Comparison of ENCODE assay signal across 19 cellular contexts in the genomic region with DNA sequence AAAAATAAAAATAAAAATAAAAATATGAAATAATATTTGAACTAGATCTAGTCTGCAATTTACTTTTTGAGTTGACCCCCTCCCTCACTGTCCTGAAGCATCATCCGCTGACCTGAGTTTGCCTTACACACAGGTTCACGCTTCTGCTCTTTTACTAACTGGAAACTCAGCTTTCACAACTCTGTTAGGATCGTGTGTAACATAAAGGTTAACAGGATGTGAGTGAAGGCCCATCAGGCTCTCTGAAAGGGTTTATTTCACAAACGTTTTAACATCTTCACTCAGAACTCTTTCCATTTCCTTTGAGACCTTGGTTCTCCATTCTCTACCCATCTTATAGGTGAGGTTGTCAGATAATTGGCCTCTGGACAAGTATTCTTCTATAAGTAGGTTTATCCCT.
A peak's percentile ranks its signal among the peaks of the same experiment; 100 is the strongest.
DNase-seq lines count a peak whose midpoint lies in the region; ATAC-seq and TF ChIP-seq lines count a peak whose summit lies in the region.
"Had no signal": no experiment of that assay in that cellular context is flagged by ENCODE, and none has a peak within 500 bp of the region (broad histone marks: within the 10 kb centered on the region; RNA-seq: fewer than 3 reads in every experiment).

No MANE protein-coding gene starts in this region.

- no peak overlapping the region for H3K4me3 ChIP-seq in subcutaneous abdominal adipose tissue (ENCODE audit: low read depth in 1 of 5, low read length in 5 of 5)
- no peak overlapping the region for H3K4me3 ChIP-seq in adrenal gland
- H3K4me3 ChIP-seq: BLaER1 treated with 17β-estradiol and CSF1 and Interleukin-3, amounts not matched to agents 10 nM and 100 nM; HAP-1; MG63 had no signal

- TF ChIP-seq POLR2A in adrenal gland (IDR thresholded peaks at IDR 0.05) = no peak

- no peak for ATAC-seq in activated T-helper 17 cell treated with anti-CD3 and anti-CD28 coated beads, Interleukin-2, amount 50 U/mL, for 72 hours (replicated peaks)
- ATAC-seq in memory B cell (ENCODE audit: low read depth) = no peak
- ATAC-seq: Panc1 had no signal

- intact Hi-C loops in activated CD4-positive, alpha-beta T cell treated with anti-CD3 and anti-CD28 coated beads, Interleukin-2, amount 10 ng/mL, durations not matched to agents 24 days and 14 days (cut with micrococcal nuclease) = loop anchor here (5.0 kb wide), 1 partner anchor 52 kb away; no protein-coding TSS in a partner anchor
- intact Hi-C loops in adrenal gland (cut with DNase I) = no loop called here

- peaks cover 6% of the 10 kb centered on the region for H3K36me3 Mint-ChIP-seq in activated CD4-positive, alpha-beta T cell treated with anti-CD3 and anti-CD28 coated beads, Interleukin-2, amount 10 ng/mL, durations not matched to agents 24 days and 14 days (ENCODE audit: low read depth)
- H3K36me3 Mint-ChIP-seq in activated T-helper 17 cell treated with anti-CD3 and anti-CD28 coated beads, Interleukin-2, amount 50 U/mL, for 72 hours (ENCODE audit: low read depth) = no peaks in the 10 kb centered on the region
- H3K36me3 Mint-ChIP-seq in memory B cell = peaks cover 6% of the 10 kb centered on the region

- no peak overlapping the region for H3K4me3 Mint-ChIP-seq in activated CD4-positive, alpha-beta T cell treated with anti-CD3 and anti-CD28 coated beads, Interleukin-2, amount 10 ng/mL, durations not matched to agents 24 days and 14 days
- H3K4me3 Mint-ChIP-seq in activated T-helper 17 cell treated with anti-CD3 and anti-CD28 coated beads, Interleukin-2, amount 50 U/mL, for 72 hours = no peak overlapping the region
- H3K4me3 Mint-ChIP-seq in memory B cell = no peak overlapping the region

- no peak overlapping the region for H3K9ac ChIP-seq in subcutaneous abdominal adipose tissue (ENCODE audit: low read length in 5 of 5)
- H3K9ac ChIP-seq: BLaER1 treated with 17β-estradiol and CSF1 and Interleukin-3, amounts not matched to agents 10 nM and 100 nM had no signal

- H3K4me1 ChIP-seq in subcutaneous abdominal adipose tissue (ENCODE audit: control insufficient read depth in 5 of 5, insufficient read depth in 5 of 5, low read length in 5 of 5) (peaks cover 5 to 48% (median 38%) of the 10 kb centered on the region in 5 donors), adrenal gland (replicated peaks in 1 of 2) (peaks cover 11 to 29% of the 10 kb centered on the region in 2 donors)
- H3K4me1 ChIP-seq: HAP-1 had no signal

- no peaks in the 10 kb centered on the region for H3K9me3 Mint-ChIP-seq in activated CD4-positive, alpha-beta T cell treated with anti-CD3 and anti-CD28 coated beads, Interleukin-2, amount 10 ng/mL, durations not matched to agents 24 days and 14 days
- no peaks in the 10 kb centered on the region for H3K9me3 Mint-ChIP-seq in activated T-helper 17 cell treated with anti-CD3 and anti-CD28 coated beads, Interleukin-2, amount 50 U/mL, for 72 hours
- H3K9me3 Mint-ChIP-seq in memory B cell = no peaks in the 10 kb centered on the region

- H3K27me3 ChIP-seq in subcutaneous abdominal adipose tissue (ENCODE audit: control insufficient read depth in 5 of 5, insufficient read depth in 4 of 5, low read length in 5 of 5) (no peaks in the 10 kb centered on the region), adrenal gland (no peaks in the 10 kb centered on the region)
- H3K27me3 ChIP-seq: BLaER1 treated with 17β-estradiol and CSF1 and Interleukin-3, amounts not matched to agents 10 nM and 100 nM; MG63 had no signal

- peaks cover 0 to 7% (median 4%) of the 10 kb centered on the region in 5 donors for H3K36me3 ChIP-seq in subcutaneous abdominal adipose tissue (ENCODE audit: control insufficient read depth in 5 of 5, insufficient read depth in 5 of 5, low read length in 5 of 5)
- no peaks in the 10 kb centered on the region for H3K36me3 ChIP-seq in adrenal gland (replicated peaks in 1 of 2)
- H3K36me3 ChIP-seq: HAP-1, MG63 had no signal

- WGBS in adrenal gland, 4 donors = 72 to 75% (median 73%) methylated on average over 4 of the region's 4 CpGs

- H3K9me3 ChIP-seq in subcutaneous abdominal adipose tissue (ENCODE audit: control insufficient read depth in 5 of 5, low read length in 5 of 5) (no peaks in the 10 kb centered on the region), adrenal gland (replicated peaks in 1 of 3) (no peaks in the 10 kb centered on the region)
- H3K9me3 ChIP-seq: HAP-1, MG63 had no signal

- TF ChIP-seq CTCF in adrenal gland (IDR thresholded peaks at IDR 0.05) = no peak

- no peaks in the 10 kb centered on the region for H3K27me3 Mint-ChIP-seq in activated CD4-positive, alpha-beta T cell treated with anti-CD3 and anti-CD28 coated beads, Interleukin-2, amount 10 ng/mL, durations not matched to agents 24 days and 14 days
- H3K27me3 Mint-ChIP-seq in activated T-helper 17 cell treated with anti-CD3 and anti-CD28 coated beads, Interleukin-2, amount 50 U/mL, for 72 hours = no peaks in the 10 kb centered on the region
- no peaks in the 10 kb centered on the region for H3K27me3 Mint-ChIP-seq in memory B cell

- H3K27ac ChIP-seq in subcutaneous abdominal adipose tissue (ENCODE audit: low read depth, low read length) (peak overlapping the region; percentile 55), adrenal gland (no peak overlapping the region)
- H3K27ac ChIP-seq: BLaER1 treated with 17β-estradiol and CSF1 and Interleukin-3, amounts not matched to agents 10 nM and 100 nM had no signal

- peak overlapping the region; percentile 29 for H3K27ac Mint-ChIP-seq in activated CD4-positive, alpha-beta T cell treated with anti-CD3 and anti-CD28 coated beads, Interleukin-2, amount 10 ng/mL, durations not matched to agents 24 days and 14 days
- H3K27ac Mint-ChIP-seq in activated T-helper 17 cell treated with anti-CD3 and anti-CD28 coated beads, Interleukin-2, amount 50 U/mL, for 72 hours = peak overlapping the region; percentile 44
- peak overlapping the region; percentile 81 for H3K27ac Mint-ChIP-seq in memory B cell

- H3K4me1 Mint-ChIP-seq in activated CD4-positive, alpha-beta T cell treated with anti-CD3 and anti-CD28 coated beads, Interleukin-2, amount 10 ng/mL, durations not matched to agents 24 days and 14 days = peaks cover 17% of the 10 kb centered on the region
- peaks cover 22% of the 10 kb centered on the region for H3K4me1 Mint-ChIP-seq in activated T-helper 17 cell treated with anti-CD3 and anti-CD28 coated beads, Interleukin-2, amount 50 U/mL, for 72 hours
- H3K4me1 Mint-ChIP-seq in memory B cell = peaks cover 39% of the 10 kb centered on the region

- DNase-seq in activated CD4-positive, alpha-beta T cell treated with anti-CD3 and anti-CD28 coated beads, Interleukin-2, amount 10 ng/mL, durations not matched to agents 24 days and 14 days = no peak
- DNase-seq in activated CD4-positive, alpha-beta T cell treated with anti-CD3 and anti-CD28 coated beads for 48 hours = no peak
- DNase-seq in memory B cell (ENCODE audit: low spot score in 2 of 2) (no peak), SK-N-DZ (ENCODE audit: low spot score) (no peak), hypothalamus (lab: John Stamatoyannopoulos, UW) (no peak), adrenal gland (no peak)
- DNase-seq: 8988T, COR-L47, MG63, NCI-H1092 treated with DMSO at 0.1 percent for 48 hours, NCI-H1694, NCI-H2107, NCI-H226, NCI-H526 treated with DMSO at 0.1 percent for 48 hours had no signal

Comparison
In these comparisons a context has a peak if more than half of its experiments do, and no peak if none do; other contexts are left out.
1. H3K27ac Mint-ChIP-seq: peak in every context shown above with its lines; median percentile 81 in memory B cell; 44 in activated T-helper 17 cell treated with anti-CD3 and anti-CD28 coated beads, Interleukin-2, amount 50 U/mL, for 72 hours; 29 in activated CD4-positive, alpha-beta T cell treated with anti-CD3 and anti-CD28 coated beads, Interleukin-2, amount 10 ng/mL, durations not matched to agents 24 days and 14 days.